ENCODE assay signal across 1 cellular context in genomic region chr6:21729431-21729830, GRCh38.
TF ChIP-seq lines count a peak whose summit lies in the region.

No MANE protein-coding gene starts in this region.

TF ChIP-seq in GM23338, 12 proteins besides CTCF, POLR2A, EP300 and RAD21 (continued from another document):
- TF ChIP-seq, protein P1, sequence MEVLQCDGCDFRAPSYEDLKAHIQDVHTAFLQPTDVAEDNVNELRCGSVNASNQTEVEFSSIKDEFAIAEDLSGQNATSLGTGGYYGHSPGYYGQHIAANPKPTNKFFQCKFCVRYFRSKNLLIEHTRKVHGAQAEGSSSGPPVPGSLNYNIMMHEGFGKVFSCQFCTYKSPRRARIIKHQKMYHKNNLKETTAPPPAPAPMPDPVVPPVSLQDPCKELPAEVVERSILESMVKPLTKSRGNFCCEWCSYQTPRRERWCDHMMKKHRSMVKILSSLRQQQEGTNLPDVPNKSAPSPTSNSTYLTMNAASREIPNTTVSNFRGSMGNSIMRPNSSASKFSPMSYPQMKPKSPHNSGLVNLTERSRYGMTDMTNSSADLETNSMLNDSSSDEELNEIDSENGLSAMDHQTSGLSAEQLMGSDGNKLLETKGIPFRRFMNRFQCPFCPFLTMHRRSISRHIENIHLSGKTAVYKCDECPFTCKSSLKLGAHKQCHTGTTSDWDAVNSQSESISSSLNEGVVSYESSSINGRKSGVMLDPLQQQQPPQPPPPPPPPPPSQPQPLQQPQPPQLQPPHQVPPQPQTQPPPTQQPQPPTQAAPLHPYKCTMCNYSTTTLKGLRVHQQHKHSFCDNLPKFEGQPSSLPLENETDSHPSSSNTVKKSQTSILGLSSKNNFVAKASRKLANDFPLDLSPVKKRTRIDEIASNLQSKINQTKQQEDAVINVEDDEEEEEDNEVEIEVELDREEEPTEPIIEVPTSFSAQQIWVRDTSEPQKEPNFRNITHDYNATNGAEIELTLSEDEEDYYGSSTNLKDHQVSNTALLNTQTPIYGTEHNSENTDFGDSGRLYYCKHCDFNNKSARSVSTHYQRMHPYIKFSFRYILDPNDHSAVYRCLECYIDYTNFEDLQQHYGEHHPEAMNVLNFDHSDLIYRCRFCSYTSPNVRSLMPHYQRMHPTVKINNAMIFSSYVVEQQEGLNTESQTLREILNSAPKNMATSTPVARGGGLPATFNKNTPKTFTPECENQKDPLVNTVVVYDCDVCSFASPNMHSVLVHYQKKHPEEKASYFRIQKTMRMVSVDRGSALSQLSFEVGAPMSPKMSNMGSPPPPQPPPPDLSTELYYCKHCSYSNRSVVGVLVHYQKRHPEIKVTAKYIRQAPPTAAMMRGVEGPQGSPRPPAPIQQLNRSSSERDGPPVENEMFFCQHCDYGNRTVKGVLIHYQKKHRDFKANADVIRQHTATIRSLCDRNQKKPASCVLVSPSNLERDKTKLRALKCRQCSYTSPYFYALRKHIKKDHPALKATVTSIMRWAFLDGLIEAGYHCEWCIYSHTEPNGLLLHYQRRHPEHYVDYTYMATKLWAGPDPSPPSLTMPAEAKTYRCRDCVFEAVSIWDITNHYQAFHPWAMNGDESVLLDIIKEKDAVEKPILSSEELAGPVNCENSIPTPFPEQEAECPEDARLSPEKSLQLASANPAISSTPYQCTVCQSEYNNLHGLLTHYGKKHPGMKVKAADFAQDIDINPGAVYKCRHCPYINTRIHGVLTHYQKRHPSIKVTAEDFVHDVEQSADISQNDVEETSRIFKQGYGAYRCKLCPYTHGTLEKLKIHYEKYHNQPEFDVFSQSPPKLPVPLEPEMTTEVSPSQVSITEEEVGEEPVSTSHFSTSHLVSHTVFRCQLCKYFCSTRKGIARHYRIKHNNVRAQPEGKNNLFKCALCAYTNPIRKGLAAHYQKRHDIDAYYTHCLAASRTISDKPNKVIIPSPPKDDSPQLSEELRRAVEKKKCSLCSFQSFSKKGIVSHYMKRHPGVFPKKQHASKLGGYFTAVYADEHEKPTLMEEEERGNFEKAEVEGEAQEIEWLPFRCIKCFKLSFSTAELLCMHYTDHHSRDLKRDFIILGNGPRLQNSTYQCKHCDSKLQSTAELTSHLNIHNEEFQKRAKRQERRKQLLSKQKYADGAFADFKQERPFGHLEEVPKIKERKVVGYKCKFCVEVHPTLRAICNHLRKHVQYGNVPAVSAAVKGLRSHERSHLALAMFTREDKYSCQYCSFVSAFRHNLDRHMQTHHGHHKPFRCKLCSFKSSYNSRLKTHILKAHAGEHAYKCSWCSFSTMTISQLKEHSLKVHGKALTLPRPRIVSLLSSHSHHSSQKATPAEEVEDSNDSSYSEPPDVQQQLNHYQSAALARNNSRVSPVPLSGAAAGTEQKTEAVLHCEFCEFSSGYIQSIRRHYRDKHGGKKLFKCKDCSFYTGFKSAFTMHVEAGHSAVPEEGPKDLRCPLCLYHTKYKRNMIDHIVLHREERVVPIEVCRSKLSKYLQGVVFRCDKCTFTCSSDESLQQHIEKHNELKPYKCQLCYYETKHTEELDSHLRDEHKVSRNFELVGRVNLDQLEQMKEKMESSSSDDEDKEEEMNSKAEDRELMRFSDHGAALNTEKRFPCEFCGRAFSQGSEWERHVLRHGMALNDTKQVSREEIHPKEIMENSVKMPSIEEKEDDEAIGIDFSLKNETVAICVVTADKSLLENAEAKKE (CRISPR knock-in tag; IDR thresholded peaks at IDR 0.05): no peak
- TF ChIP-seq STAT1 (IDR thresholded peaks at IDR 0.05; ENCODE audit: unreplicated experiment): no peak
